In the genomic region with DNA sequence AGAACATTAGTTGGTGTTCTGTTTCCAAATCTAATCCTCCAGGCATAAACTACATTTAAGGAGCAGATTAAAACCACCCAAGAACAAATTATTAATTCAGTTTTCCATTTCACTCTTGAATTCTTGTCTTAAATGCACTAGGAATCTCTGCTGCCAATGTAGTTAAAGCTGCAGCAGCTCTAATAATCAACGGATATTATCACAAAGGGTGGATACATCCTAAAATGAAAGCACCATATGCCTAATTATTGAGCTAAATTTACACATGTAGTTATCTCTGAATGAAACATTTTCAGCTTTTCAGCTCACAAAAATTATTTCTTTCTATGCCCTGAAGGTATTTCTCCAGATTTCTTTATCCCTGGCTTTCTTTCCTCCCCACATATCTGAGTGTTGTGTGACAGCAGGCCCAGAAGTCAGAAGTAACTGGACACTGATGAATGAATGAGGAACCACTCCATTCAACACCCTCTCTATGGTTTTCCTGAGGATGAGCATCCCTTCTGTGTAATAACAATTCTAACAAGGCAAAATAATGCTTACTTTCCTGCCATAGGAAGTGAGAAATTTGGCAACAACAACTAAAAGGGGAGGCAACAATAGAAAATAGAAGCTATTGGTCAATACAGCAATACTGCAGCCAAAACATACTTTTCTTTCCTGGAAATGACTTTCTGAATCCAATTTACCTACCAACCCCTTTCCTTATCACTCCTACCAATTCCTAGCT, we compare ENCODE assay signal across 1 cellular context.
TF ChIP-seq lines count a peak whose summit lies in the region.

No MANE protein-coding gene starts in this region.

TF ChIP-seq in liver, 16 proteins besides CTCF, POLR2A, EP300 and RAD21:
- no peak for TF ChIP-seq TAF1 (conservative IDR thresholded peaks at IDR 0.05)
- no peak for TF ChIP-seq EGR1 (IDR thresholded peaks at IDR 0.05; ENCODE audit: low read depth in 2 of 2)
- peak; percentile 19 for TF ChIP-seq FOXA2 (IDR thresholded peaks at IDR 0.05)
- TF ChIP-seq, protein P1, sequence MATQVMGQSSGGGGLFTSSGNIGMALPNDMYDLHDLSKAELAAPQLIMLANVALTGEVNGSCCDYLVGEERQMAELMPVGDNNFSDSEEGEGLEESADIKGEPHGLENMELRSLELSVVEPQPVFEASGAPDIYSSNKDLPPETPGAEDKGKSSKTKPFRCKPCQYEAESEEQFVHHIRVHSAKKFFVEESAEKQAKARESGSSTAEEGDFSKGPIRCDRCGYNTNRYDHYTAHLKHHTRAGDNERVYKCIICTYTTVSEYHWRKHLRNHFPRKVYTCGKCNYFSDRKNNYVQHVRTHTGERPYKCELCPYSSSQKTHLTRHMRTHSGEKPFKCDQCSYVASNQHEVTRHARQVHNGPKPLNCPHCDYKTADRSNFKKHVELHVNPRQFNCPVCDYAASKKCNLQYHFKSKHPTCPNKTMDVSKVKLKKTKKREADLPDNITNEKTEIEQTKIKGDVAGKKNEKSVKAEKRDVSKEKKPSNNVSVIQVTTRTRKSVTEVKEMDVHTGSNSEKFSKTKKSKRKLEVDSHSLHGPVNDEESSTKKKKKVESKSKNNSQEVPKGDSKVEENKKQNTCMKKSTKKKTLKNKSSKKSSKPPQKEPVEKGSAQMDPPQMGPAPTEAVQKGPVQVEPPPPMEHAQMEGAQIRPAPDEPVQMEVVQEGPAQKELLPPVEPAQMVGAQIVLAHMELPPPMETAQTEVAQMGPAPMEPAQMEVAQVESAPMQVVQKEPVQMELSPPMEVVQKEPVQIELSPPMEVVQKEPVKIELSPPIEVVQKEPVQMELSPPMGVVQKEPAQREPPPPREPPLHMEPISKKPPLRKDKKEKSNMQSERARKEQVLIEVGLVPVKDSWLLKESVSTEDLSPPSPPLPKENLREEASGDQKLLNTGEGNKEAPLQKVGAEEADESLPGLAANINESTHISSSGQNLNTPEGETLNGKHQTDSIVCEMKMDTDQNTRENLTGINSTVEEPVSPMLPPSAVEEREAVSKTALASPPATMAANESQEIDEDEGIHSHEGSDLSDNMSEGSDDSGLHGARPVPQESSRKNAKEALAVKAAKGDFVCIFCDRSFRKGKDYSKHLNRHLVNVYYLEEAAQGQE (IDR thresholded peaks at IDR 0.05) = peak; percentile 19
- TF ChIP-seq, protein P2, sequence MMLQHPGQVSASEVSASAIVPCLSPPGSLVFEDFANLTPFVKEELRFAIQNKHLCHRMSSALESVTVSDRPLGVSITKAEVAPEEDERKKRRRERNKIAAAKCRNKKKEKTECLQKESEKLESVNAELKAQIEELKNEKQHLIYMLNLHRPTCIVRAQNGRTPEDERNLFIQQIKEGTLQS (IDR thresholded peaks at IDR 0.05) = no peak
- no peak for TF ChIP-seq NR2F2 (IDR thresholded peaks at IDR 0.05)
- TF ChIP-seq SP1 (IDR thresholded peaks at IDR 0.05) = peak; percentile 14
- TF ChIP-seq HNF4G (IDR thresholded peaks at IDR 0.05) = no peak
- TF ChIP-seq, protein P3, sequence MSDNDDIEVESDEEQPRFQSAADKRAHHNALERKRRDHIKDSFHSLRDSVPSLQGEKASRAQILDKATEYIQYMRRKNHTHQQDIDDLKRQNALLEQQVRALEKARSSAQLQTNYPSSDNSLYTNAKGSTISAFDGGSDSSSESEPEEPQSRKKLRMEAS (IDR thresholded peaks at IDR 0.05) = peak; percentile 36
- no peak for TF ChIP-seq GABPA (IDR thresholded peaks at IDR 0.05 in 1 of 2, conservative IDR thresholded peaks at IDR 0.05 in 1 of 2)
- TF ChIP-seq JUND (IDR thresholded peaks at IDR 0.05) = peak in 1 of 2 donors; percentile 13
- no peak for TF ChIP-seq FOXA1 (IDR thresholded peaks at IDR 0.05)
- TF ChIP-seq, protein P4, sequence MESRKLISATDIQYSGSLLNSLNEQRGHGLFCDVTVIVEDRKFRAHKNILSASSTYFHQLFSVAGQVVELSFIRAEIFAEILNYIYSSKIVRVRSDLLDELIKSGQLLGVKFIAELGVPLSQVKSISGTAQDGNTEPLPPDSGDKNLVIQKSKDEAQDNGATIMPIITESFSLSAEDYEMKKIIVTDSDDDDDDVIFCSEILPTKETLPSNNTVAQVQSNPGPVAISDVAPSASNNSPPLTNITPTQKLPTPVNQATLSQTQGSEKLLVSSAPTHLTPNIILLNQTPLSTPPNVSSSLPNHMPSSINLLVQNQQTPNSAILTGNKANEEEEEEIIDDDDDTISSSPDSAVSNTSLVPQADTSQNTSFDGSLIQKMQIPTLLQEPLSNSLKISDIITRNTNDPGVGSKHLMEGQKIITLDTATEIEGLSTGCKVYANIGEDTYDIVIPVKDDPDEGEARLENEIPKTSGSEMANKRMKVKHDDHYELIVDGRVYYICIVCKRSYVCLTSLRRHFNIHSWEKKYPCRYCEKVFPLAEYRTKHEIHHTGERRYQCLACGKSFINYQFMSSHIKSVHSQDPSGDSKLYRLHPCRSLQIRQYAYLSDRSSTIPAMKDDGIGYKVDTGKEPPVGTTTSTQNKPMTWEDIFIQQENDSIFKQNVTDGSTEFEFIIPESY (IDR thresholded peaks at IDR 0.05) = no peak
- TF ChIP-seq HNF4A (conservative IDR thresholded peaks at IDR 0.05) = peak in 1 of 2 donors; percentile 18
- TF ChIP-seq YY1 (IDR thresholded peaks at IDR 0.05) = no peak
- TF ChIP-seq RXRA (IDR thresholded peaks at IDR 0.05) = no peak
